ENCODE assay signal across 9 cellular contexts in genomic region chr5:93078082-93079038, GRCh38.
DNase-seq lines count a peak whose midpoint lies in the region; ATAC-seq and FAIRE-seq lines count a peak whose summit lies in the region.
"Had no signal": no experiment of that assay in that cellular context is flagged by ENCODE, and none has a peak within 500 bp of the region (broad histone marks: within the 10 kb centered on the region; RNA-seq: fewer than 3 reads in every experiment).

No MANE protein-coding gene starts in this region.

- DNase-seq in EL (peak; percentile 99), HT1080 (ENCODE audit: low read depth) (peak; percentile 99), amniotic epithelial cell (ENCODE audit: low read depth) (peak; percentile 85), superior temporal gyrus (ENCODE audit: extremely low spot score) (peak; percentile 83), activated gamma-delta T cell treated with Interleukin-2 at 50 U/mL for 16 hours (no peak)
- no peak for DNase-seq in activated naive CD4-positive, alpha-beta T cell treated with anti-CD3 and anti-CD28 coated beads, Interleukin-2, amount 50 U/mL, for 16 hours

- ATAC-seq in GM21576 (IDR thresholded peaks at IDR 0.05; ENCODE audit: unreplicated experiment) = peak; percentile 77
- ATAC-seq: K562 had no signal

- FAIRE-seq in islet of Langerhans (lab: Jason Lieb, UNC) = peak; percentile 93
- FAIRE-seq: K562 had no signal

Comparison
In these comparisons a context has a peak if more than half of its experiments do, and no peak if none do; other contexts are left out.
1. DNase-seq: peak in EL (single experiment), HT1080 (single experiment), amniotic epithelial cell (single experiment) and superior temporal gyrus (single experiment); none in activated naive CD4-positive, alpha-beta T cell treated with anti-CD3 and anti-CD28 coated beads, Interleukin-2, amount 50 U/mL, for 16 hours (single experiment) and activated gamma-delta T cell treated with Interleukin-2 at 50 U/mL for 16 hours (single experiment).